ENCODE assay signal across 3 cellular contexts in the genomic region with DNA sequence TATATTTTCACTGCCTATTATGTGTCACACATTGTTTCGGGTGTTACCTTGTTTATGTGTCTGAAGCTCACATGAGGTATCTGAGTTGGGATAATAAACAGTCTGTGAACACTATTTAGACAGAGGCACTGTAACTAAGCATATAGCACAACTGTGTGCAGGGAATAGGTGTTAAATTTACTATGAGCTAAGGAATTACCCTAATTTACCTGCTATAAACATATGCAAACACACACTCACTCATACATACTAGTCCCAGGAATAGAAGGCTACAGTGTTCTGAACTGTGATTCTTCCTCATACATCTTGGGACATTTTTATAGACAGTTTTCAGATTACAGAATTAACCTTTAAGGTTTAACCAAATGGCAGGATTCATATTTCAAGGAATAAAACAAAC.
"Had no signal": no experiment of that assay in that cellular context is flagged by ENCODE, and none has a peak within 500 bp of the region (broad histone marks: within the 10 kb centered on the region; RNA-seq: fewer than 3 reads in every experiment).

No MANE protein-coding gene starts in this region.

- ATAC-seq: GM12878 had no signal

- H3K4me3 ChIP-seq: GM12878 had no signal

- DNase-seq: GDM1, GF-D8 had no signal
